ENCODE assay signal across 7 cellular contexts in the genomic region with DNA sequence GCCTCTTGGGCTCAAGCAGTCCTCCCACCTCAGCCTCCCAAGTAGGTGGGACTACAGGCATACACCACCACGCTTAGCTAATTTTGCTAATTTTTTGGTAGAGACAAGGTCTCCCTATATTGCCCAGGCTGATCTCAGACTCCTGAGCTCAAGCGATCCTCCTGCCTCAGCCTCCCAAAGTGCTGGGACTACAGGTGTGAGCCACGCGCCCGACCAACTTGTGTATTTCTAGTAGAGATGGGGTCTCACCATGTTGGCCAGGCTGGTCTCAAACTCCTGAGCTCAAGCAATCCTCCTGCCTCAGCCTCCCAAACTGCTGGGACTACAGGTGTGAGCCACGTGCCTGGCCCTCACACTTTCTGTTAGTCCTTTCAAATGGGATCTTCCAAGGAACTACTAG. TPM values are rescaled to one million over a fixed set of nuclear protein-coding genes. Genes with fewer than 3 reads are reported as not detected.
"Had no signal": no experiment of that assay in that cellular context is flagged by ENCODE, and none has a peak within 500 bp of the region (broad histone marks: within the 10 kb centered on the region; RNA-seq: fewer than 3 reads in every experiment).

No MANE protein-coding gene starts in this region.

RNA-seq across cellular contexts. Expression of gene TNFRSF18, which starts 10.7 kb away (rescaled TPM):
- total RNA-seq: GM23248, H4, H7, HepG2, HFFc6, HT1080 had no signal
- polyA plus RNA-seq: GM23248, HepG2 had no signal

RNA-seq across cellular contexts. Expression of gene TNFRSF4, which starts 18.2 kb away (rescaled TPM):
- total RNA-seq: GM23248, H4, HepG2 had no signal
- polyA plus RNA-seq: GM23248, HepG2, IgD-negative memory B cell had no signal

RNA-seq across cellular contexts. Expression of gene TTLL10, which starts 22.0 kb away (rescaled TPM):
- total RNA-seq: GM23248, H4, H7, HepG2, HFFc6, HT1080 had no signal
- polyA plus RNA-seq: GM23248, HepG2, IgD-negative memory B cell had no signal
